15 cellular contexts compared by ENCODE assay signal in the genomic region with DNA sequence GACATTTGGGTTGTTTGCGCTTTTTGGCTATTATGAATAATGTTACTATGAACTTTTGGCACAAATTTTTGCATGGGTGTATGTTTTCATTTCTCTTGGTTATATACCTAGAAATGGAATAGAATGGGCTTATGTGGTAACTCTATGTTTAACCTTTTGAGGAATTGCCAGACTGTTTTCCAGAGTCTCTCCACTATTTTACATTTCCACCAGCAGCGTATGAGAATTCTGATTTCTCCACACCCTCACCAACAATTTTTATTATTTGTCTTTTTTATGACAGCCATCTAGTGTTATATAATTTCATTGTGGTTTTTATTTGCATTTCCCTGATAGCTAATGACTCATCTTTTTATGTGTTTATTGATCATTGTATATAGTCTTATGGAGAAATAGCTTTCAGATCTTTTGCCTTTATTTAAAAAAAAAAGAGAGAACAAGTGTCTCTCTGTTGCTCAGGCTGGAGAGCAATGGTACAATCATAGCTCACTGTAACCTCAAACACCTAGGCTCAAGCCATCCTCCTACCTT.
"Had no signal": no experiment of that assay in that cellular context is flagged by ENCODE, and none has a peak within 500 bp of the region (broad histone marks: within the 10 kb centered on the region; RNA-seq: fewer than 3 reads in every experiment).

No MANE protein-coding gene starts in this region.

- DNase-seq: cortex of kidney; dorsolateral prefrontal cortex; effector CD8-positive, alpha-beta T cell; foreskin melanocyte; head of caudate nucleus; hippocampal formation; natural killer cell; ovary; sigmoid colon; stimulated activated CD4-positive, alpha-beta T cell treated with anti-CD3 and anti-CD28 coated beads, Interleukin-12 subunit alpha, Interleukin-12 subunit beta, amount 100 ng/mL, for 4 hours; stimulated activated naive CD4-positive, alpha-beta T cell treated with Interleukin-2 at 50 U/mL for 16 hours had no signal

- H3K36me3 Mint-ChIP-seq: natural killer cell, type B pancreatic cell had no signal

- H3K36me3 ChIP-seq: ovary, right atrium auricular region, sigmoid colon had no signal

- H3K27ac ChIP-seq: dorsolateral prefrontal cortex, ovary, right atrium auricular region, sigmoid colon, skin epidermis had no signal

- H3K27ac Mint-ChIP-seq: natural killer cell had no signal

- H3K27me3 Mint-ChIP-seq: type B pancreatic cell had no signal

- ATAC-seq: natural killer cell had no signal

- H3K9me3 ChIP-seq: ovary, right atrium auricular region, sigmoid colon had no signal

- H3K27me3 ChIP-seq: ovary, right atrium auricular region, sigmoid colon had no signal

- H3K4me3 ChIP-seq: dorsolateral prefrontal cortex, ovary, right atrium auricular region, sigmoid colon, skin epidermis had no signal

- H3K4me3 Mint-ChIP-seq: natural killer cell, neural crest cell, type B pancreatic cell had no signal

- H3K9me3 Mint-ChIP-seq: natural killer cell, neural crest cell had no signal

- H3K4me1 ChIP-seq: right atrium auricular region had no signal
